ENCODE assay signal across 9 cellular contexts in genomic region chr19:46375476-46376067, GRCh38. TPM values are rescaled to one million over a fixed set of nuclear protein-coding genes. Genes with fewer than 3 reads are reported as not detected.
"Had no signal": no experiment of that assay in that cellular context is flagged by ENCODE, and none has a peak within 500 bp of the region (broad histone marks: within the 10 kb centered on the region; RNA-seq: fewer than 3 reads in every experiment).

No MANE protein-coding gene starts in this region.

RNA-seq across cellular contexts. Expression of gene CCDC8, which starts 37.8 kb away (rescaled TPM):
- total RNA-seq: activated CD4-positive, alpha-beta memory T cell treated with anti-CD3 and anti-CD28 coated beads for 36 hours; activated CD4-positive, alpha-beta T cell treated with anti-CD3 and anti-CD28 coated beads, Interleukin-2, amount 10 ng/mL, durations not matched to agents 7 days and 5 days; activated naive CD4-positive, alpha-beta T cell treated with anti-CD3 and anti-CD28 coated beads for 36 hours; activated T-helper 17 cell treated with anti-CD3 and anti-CD28 coated beads, Interleukin-2, amount 50 U/mL, for 72 hours; MCF 10A; PC-3; T-helper 17 cell had no signal
- polyA plus RNA-seq: IgD-negative memory B cell had no signal

RNA-seq across cellular contexts. Expression of gene PNMA8C, which starts 53.2 kb away (rescaled TPM):
- total RNA-seq: activated CD4-positive, alpha-beta memory T cell treated with anti-CD3 and anti-CD28 coated beads for 36 hours; activated CD4-positive, alpha-beta T cell treated with anti-CD3 and anti-CD28 coated beads, Interleukin-2, amount 10 ng/mL, durations not matched to agents 7 days and 5 days; activated naive CD4-positive, alpha-beta T cell treated with anti-CD3 and anti-CD28 coated beads for 36 hours; activated T-helper 17 cell treated with anti-CD3 and anti-CD28 coated beads, Interleukin-2, amount 50 U/mL, for 72 hours; body of pancreas; MCF 10A; PC-3 had no signal
- polyA plus RNA-seq: IgD-negative memory B cell had no signal
